Comparison of ENCODE assay signal across 8 cellular contexts in the genomic region with DNA sequence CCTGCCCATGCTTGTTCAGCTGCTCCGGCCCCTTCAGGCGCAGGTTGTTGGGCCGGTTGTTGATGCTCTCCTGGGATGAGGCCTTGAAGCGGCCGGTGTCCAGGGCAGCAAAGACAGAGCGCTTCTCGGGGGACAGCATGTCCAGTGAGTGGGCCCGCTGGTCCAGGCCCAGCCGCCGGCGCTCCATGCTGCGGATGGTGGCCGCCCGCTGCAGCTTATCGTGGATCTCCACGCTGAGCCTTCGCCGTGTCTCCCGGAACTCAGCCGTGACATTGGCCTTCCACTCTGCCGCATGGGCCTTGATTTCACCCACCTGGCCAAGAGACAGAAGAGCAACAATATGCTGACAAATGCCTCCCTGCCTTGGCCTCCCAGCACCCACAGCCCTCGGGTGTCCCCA.
"Had no signal": no experiment of that assay in that cellular context is flagged by ENCODE, and none has a peak within 500 bp of the region (broad histone marks: within the 10 kb centered on the region; RNA-seq: fewer than 3 reads in every experiment).

No MANE protein-coding gene starts in this region.

- H3K36me3 Mint-ChIP-seq: IgD-negative memory B cell had no signal

- ATAC-seq: HCT116, HepG2 had no signal

- H3K27ac Mint-ChIP-seq: HFFc6, IgD-negative memory B cell had no signal

- DNase-seq: GM23248, GOT3, H7, HFFc6, KBM-7 had no signal

- H3K9me3 Mint-ChIP-seq: HFFc6, IgD-negative memory B cell had no signal

- H3K4me3 Mint-ChIP-seq: HFFc6, IgD-negative memory B cell had no signal
